Comparison of ENCODE assay signal across 27 cellular contexts in the genomic region with DNA sequence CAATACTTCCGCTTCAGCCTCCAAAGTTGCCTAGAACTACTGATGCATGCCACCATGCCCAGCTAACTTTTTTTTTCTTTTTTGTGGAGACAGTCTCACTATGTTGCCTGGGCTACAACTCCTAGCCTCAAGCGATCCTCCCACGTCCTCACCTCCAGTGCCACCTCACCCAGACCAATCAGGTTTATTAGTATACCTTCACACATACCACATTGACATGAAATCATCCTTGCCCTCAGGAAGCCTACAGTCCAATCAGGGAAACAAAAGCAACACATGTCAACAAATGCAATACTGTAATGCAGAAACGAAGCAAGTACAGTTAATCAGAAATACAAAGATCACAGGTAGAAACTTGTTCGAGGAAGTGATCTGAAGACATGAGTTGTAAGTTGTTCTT. TPM values are rescaled to one million over a fixed set of nuclear protein-coding genes. Genes with fewer than 3 reads are reported as not detected.
DNase-seq lines count a peak whose midpoint lies in the region; ATAC-seq and TF ChIP-seq lines count a peak whose summit lies in the region.
"Had no signal": no experiment of that assay in that cellular context is flagged by ENCODE, and none has a peak within 500 bp of the region (broad histone marks: within the 10 kb centered on the region; RNA-seq: fewer than 3 reads in every experiment).

No MANE protein-coding gene starts in this region.

- H3K4me3 Mint-ChIP-seq in activated CD4-positive, alpha-beta T cell treated with anti-CD3 and anti-CD28 coated beads for 36 hours: no peak overlapping the region
- H3K4me3 Mint-ChIP-seq in activated CD4-positive, alpha-beta T cell treated with anti-CD3 and anti-CD28 coated beads, Interleukin-2, amount 10 ng/mL, durations not matched to agents 7 days and 5 days: no peak overlapping the region
- H3K4me3 Mint-ChIP-seq in H9: no peak overlapping the region
- peak overlapping the region in 4 of 5 experiments; percentile 3 to 76 (median 21) for H3K4me3 Mint-ChIP-seq in brain
- peak overlapping the region in 2 of 3 experiments; percentile 20 to 30 for H3K4me3 Mint-ChIP-seq in nephron
- H3K4me3 Mint-ChIP-seq: GM23338 had no signal

- H4K8ac ChIP-seq in H9 (replicated peaks; ENCODE audit: insufficient read length, low read depth, low read length): no peak overlapping the region

- TF ChIP-seq CTCF in H9 (conservative IDR thresholded peaks at IDR 0.05) (no peak), brain (conservative IDR thresholded peaks at IDR 0.05) (no peak), nephron (IDR thresholded peaks at IDR 0.05; ENCODE audit: unreplicated experiment in 3 of 3) (no peak)

- POLR2A ChIA-PET in activated CD4-positive, alpha-beta T cell treated with anti-CD3 and anti-CD28 coated beads for 36 hours (lab: Charles Lee): no interaction called here
- POLR2A ChIA-PET in activated CD4-positive, alpha-beta T cell treated with anti-CD3 and anti-CD28 coated beads, Interleukin-2, amount 10 ng/mL, durations not matched to agents 7 days and 5 days (lab: Charles Lee): no interaction called here

- no peak overlapping the region for H3T11ph ChIP-seq in H9 (ENCODE audit: low read length)

- CTCF ChIA-PET in activated CD4-positive, alpha-beta T cell treated with anti-CD3 and anti-CD28 coated beads for 36 hours (lab: Charles Lee): no interaction called here
- CTCF ChIA-PET in activated CD4-positive, alpha-beta T cell treated with anti-CD3 and anti-CD28 coated beads, Interleukin-2, amount 10 ng/mL, durations not matched to agents 7 days and 5 days (lab: Charles Lee): no interaction called here

- peaks cover 50% of the 10 kb centered on the region for H3K4me1 Mint-ChIP-seq in activated CD4-positive, alpha-beta T cell treated with anti-CD3 and anti-CD28 coated beads for 36 hours
- peaks cover 54% of the 10 kb centered on the region for H3K4me1 Mint-ChIP-seq in activated CD4-positive, alpha-beta T cell treated with anti-CD3 and anti-CD28 coated beads, Interleukin-2, amount 10 ng/mL, durations not matched to agents 7 days and 5 days
- peaks cover 13 to 16% of the 10 kb centered on the region in 2 experiments for H3K4me1 Mint-ChIP-seq in H9
- peaks cover 64% of the 10 kb centered on the region for H3K4me1 Mint-ChIP-seq in brain
- H3K4me1 Mint-ChIP-seq in nephron: peaks cover 30% of the 10 kb centered on the region

- H2BK12ac ChIP-seq in H9 (ENCODE audit: insufficient read length, low read depth, low read length): no peak overlapping the region

- no peak overlapping the region for H3K4ac ChIP-seq in H9 (ENCODE audit: low read depth, low read length)

- no peak overlapping the region for H2BK15ac ChIP-seq in H9 (ENCODE audit: low read depth, low read length)

- no peak overlapping the region for H3K23ac ChIP-seq in H9 (ENCODE audit: insufficient read length, low read depth, low read length)

- no peaks in the 10 kb centered on the region; the same call in 1 of the 2 replicates for H3K4me1 ChIP-seq in H9 (ENCODE audit: insufficient read depth, low read length)
- H3K4me1 ChIP-seq in effector memory CD4-positive, alpha-beta T cell (ENCODE audit: control insufficient read depth, insufficient read depth, low read length, poor library complexity, severe bottlenecking): peaks cover 13% of the 10 kb centered on the region
- H3K4me1 ChIP-seq: Caco-2 had no signal

- no peak overlapping the region for H3K27ac ChIP-seq in H9 (ENCODE audit: insufficient read length, low read depth, low read length)
- no peak overlapping the region for H3K27ac ChIP-seq in effector memory CD4-positive, alpha-beta T cell (ENCODE audit: insufficient read depth, low read length, poor library complexity, severe bottlenecking)
- H3K27ac ChIP-seq: 22Rv1, foreskin keratinocyte, neutrophil, thoracic aorta had no signal

- H3K27me3 ChIP-seq in H9 (ENCODE audit: insufficient read depth, low read length): no peaks in the 10 kb centered on the region
- H3K27me3 ChIP-seq in effector memory CD4-positive, alpha-beta T cell (replicated peaks; ENCODE audit: control insufficient read depth, insufficient read depth, low read length, poor library complexity, severe bottlenecking): no peaks in the 10 kb centered on the region
- H3K27me3 ChIP-seq: dorsolateral prefrontal cortex, foreskin keratinocyte, neutrophil had no signal

- H3K36me3 ChIP-seq in effector memory CD4-positive, alpha-beta T cell (ENCODE audit: control insufficient read depth, insufficient read depth, low read length): no peaks in the 10 kb centered on the region

- H4K5ac ChIP-seq in H9 (ENCODE audit: insufficient read length, low read depth, low read length): no peak overlapping the region

- H3K9ac ChIP-seq in H9 (ENCODE audit: extremely low read depth, insufficient read length, low read length): no peak overlapping the region

- H3K36me3 Mint-ChIP-seq in activated CD4-positive, alpha-beta T cell treated with anti-CD3 and anti-CD28 coated beads for 36 hours (ENCODE audit: low read depth): peaks cover 41% of the 10 kb centered on the region
- H3K36me3 Mint-ChIP-seq in activated CD4-positive, alpha-beta T cell treated with anti-CD3 and anti-CD28 coated beads, Interleukin-2, amount 10 ng/mL, durations not matched to agents 7 days and 5 days (ENCODE audit: low read depth): peaks cover 53% of the 10 kb centered on the region
- H3K36me3 Mint-ChIP-seq in H9 (ENCODE audit: insufficient read depth in 1 of 3, low read depth in 3 of 3) (peaks cover 9 to 21% (median 20%) of the 10 kb centered on the region in 3 experiments; a peak in 6 of 7 replicates), brain (peaks cover 22% of the 10 kb centered on the region), nephron (ENCODE audit: low read depth) (peaks cover 16% of the 10 kb centered on the region)

- H2BK120ac ChIP-seq in H9 (ENCODE audit: low read depth, low read length, poor library complexity, severe bottlenecking): no peak overlapping the region

- H3K79me1 ChIP-seq in H9 (ENCODE audit: insufficient read depth, low read depth, low read length, poor library complexity, severe bottlenecking): peaks cover 7% of the 10 kb centered on the region

- H3K4me2 ChIP-seq in H9 (ENCODE audit: insufficient read depth, insufficient read length, low read length): no peak overlapping the region
- H3K4me2 ChIP-seq: GM23338, smooth muscle cell had no signal

- no peaks in the 10 kb centered on the region for H3K9me3 ChIP-seq in H9 (ENCODE audit: control insufficient read depth, low read depth, low read length)
- no peaks in the 10 kb centered on the region for H3K9me3 ChIP-seq in effector memory CD4-positive, alpha-beta T cell (ENCODE audit: control insufficient read depth, low read length)
- H3K9me3 ChIP-seq: Caco-2, mucosa of descending colon, neutrophil, thoracic aorta had no signal

- no peak overlapping the region for H2BK20ac ChIP-seq in H9 (ENCODE audit: low read depth, low read length, poor library complexity, severe bottlenecking)

- intact Hi-C loops in activated CD4-positive, alpha-beta T cell treated with anti-CD3 and anti-CD28 coated beads for 36 hours (cut with DNase I, micrococcal nuclease): no loop called here
- intact Hi-C loops in left cardiac atrium (cut with DNase I): no loop called here

- no peak overlapping the region for H4K91ac ChIP-seq in H9 (ENCODE audit: insufficient read length, low read depth, low read length)

- no peak overlapping the region for H3K14ac ChIP-seq in H9 (ENCODE audit: insufficient read depth, low read length)

- H3K9me3 Mint-ChIP-seq in activated CD4-positive, alpha-beta T cell treated with anti-CD3 and anti-CD28 coated beads for 36 hours (ENCODE audit: low read depth): no peaks in the 10 kb centered on the region
- H3K9me3 Mint-ChIP-seq in activated CD4-positive, alpha-beta T cell treated with anti-CD3 and anti-CD28 coated beads, Interleukin-2, amount 10 ng/mL, durations not matched to agents 7 days and 5 days: no peaks in the 10 kb centered on the region
- H3K9me3 Mint-ChIP-seq in H9 (no peaks in the 10 kb centered on the region; a peak in 1 of 5 replicates), brain (peaks cover 0 to 5% (median 0%) of the 10 kb centered on the region in 5 experiments), nephron (no peaks in the 10 kb centered on the region)
- H3K9me3 Mint-ChIP-seq: GM23338 had no signal

- peak overlapping the region; percentile 23 for H3K27ac Mint-ChIP-seq in activated CD4-positive, alpha-beta T cell treated with anti-CD3 and anti-CD28 coated beads for 36 hours
- no peak overlapping the region for H3K27ac Mint-ChIP-seq in activated CD4-positive, alpha-beta T cell treated with anti-CD3 and anti-CD28 coated beads, Interleukin-2, amount 10 ng/mL, durations not matched to agents 7 days and 5 days
- H3K27ac Mint-ChIP-seq in H9 (peak overlapping the region; percentile 7 to 82 (median 42); a peak in 2 of 7 replicates), brain (peak overlapping the region in 2 of 5 experiments; percentile 45 to 49), nephron (peak overlapping the region in 2 of 3 experiments; percentile 41 to 48)
- H3K27ac Mint-ChIP-seq: GM23338 had no signal

- H3K4me3 ChIP-seq in effector memory CD4-positive, alpha-beta T cell (ENCODE audit: insufficient read depth, low read depth, low read length, poor library complexity, severe bottlenecking): no peak overlapping the region
- H3K4me3 ChIP-seq: dorsolateral prefrontal cortex, GM23338, mucosa of descending colon, smooth muscle cell, thoracic aorta had no signal

- H3K79me2 ChIP-seq in H9 (ENCODE audit: insufficient read depth, low read length): peaks cover 56% of the 10 kb centered on the region; the same call in 1 of the 2 replicates

- WGBS in H9 (ENCODE audit: extremely low coverage, insufficient read length, low lambda C conversion rate): no CpG with 5 or more reads among the region's 5 CpGs

- H2AK5ac ChIP-seq in H9 (ENCODE audit: insufficient read length, low read length): no peak overlapping the region

- no peaks in the 10 kb centered on the region for H3K27me3 Mint-ChIP-seq in activated CD4-positive, alpha-beta T cell treated with anti-CD3 and anti-CD28 coated beads for 36 hours
- no peaks in the 10 kb centered on the region for H3K27me3 Mint-ChIP-seq in activated CD4-positive, alpha-beta T cell treated with anti-CD3 and anti-CD28 coated beads, Interleukin-2, amount 10 ng/mL, durations not matched to agents 7 days and 5 days
- no peaks in the 10 kb centered on the region for H3K27me3 Mint-ChIP-seq in H9 (ENCODE audit: low read depth)
- peaks cover 17% of the 10 kb centered on the region for H3K27me3 Mint-ChIP-seq in brain
- H3K27me3 Mint-ChIP-seq in nephron (ENCODE audit: low read depth): no peaks in the 10 kb centered on the region

- H3K18ac ChIP-seq in H9 (ENCODE audit: insufficient read length, low read depth, low read length): no peak overlapping the region

- ATAC-seq in activated CD4-positive, alpha-beta T cell treated with anti-CD3 and anti-CD28 coated beads for 36 hours: no peak
- no peak for ATAC-seq in left cardiac atrium
- ATAC-seq: foreskin keratinocyte, GM23338, left ventricle myocardium superior, mucosa of descending colon had no signal

- no peak overlapping the region for H3K56ac ChIP-seq in H9 (ENCODE audit: insufficient read length, low read depth, low read length)

- H4K20me1 ChIP-seq in H9 (ENCODE audit: control insufficient read depth, insufficient read depth, insufficient read length): no peaks in the 10 kb centered on the region

- H2AFZ ChIP-seq in H9 (ENCODE audit: low read length): no peak overlapping the region
- H2AFZ ChIP-seq: GM23338 had no signal

- H2BK5ac ChIP-seq in H9 (ENCODE audit: insufficient read length, low read length): no peak overlapping the region

- no peak for DNase-seq in activated CD4-positive, alpha-beta T cell treated with anti-CD3 and anti-CD28 coated beads for 36 hours
- no peak for DNase-seq in activated CD4-positive, alpha-beta T cell treated with anti-CD3 and anti-CD28 coated beads, Interleukin-2, amount 10 ng/mL, durations not matched to agents 7 days and 5 days
- no peak for DNase-seq in H9
- DNase-seq in effector memory CD4-positive, alpha-beta T cell: no peak
- no peak for DNase-seq in left cardiac atrium
- no peak for DNase-seq in LoVo (ENCODE audit: low spot score)
- DNase-seq: activated CD4-positive, alpha-beta T cell treated with anti-CD3 and anti-CD28 coated beads for 1 hour; activated gamma-delta T cell; Caco-2; DMS79 treated with DMSO at 0.1 percent for 48 hours; dorsolateral prefrontal cortex; hippocampal formation; left ventricle myocardium superior; mucosa of descending colon; NCI-H2081 treated with DMSO at 0.1 percent for 48 hours; NCI-H446; OCI-M1; Right ventricle myocardium superior; stimulated activated naive CD4-positive, alpha-beta T cell treated with Interleukin-2 at 50 U/mL for 16 hours had no signal

- peaks cover 12% of the 10 kb centered on the region for H3K23me2 ChIP-seq in H9 (ENCODE audit: insufficient read length, low read depth, low read length, poor library complexity, severe bottlenecking)

RNA-seq across cellular contexts. Expression of a gene that starts 4.0 kb away (rescaled TPM):
- 100 to 1,000 TPM; 231 to 382 TPM for total RNA-seq in activated CD4-positive, alpha-beta T cell treated with anti-CD3 and anti-CD28 coated beads for 36 hours
- 100 to 1,000 TPM; 232 to 296 TPM for total RNA-seq in activated CD4-positive, alpha-beta T cell treated with anti-CD3 and anti-CD28 coated beads, Interleukin-2, amount 10 ng/mL, durations not matched to agents 7 days and 5 days
- total RNA-seq in H9 (2021) (166 and 172 TPM in 2 replicates), left cardiac atrium (100 to 1,000 TPM; 166 to 200 TPM)
- 45.8 TPM for polyA plus RNA-seq in brain (ENCODE audit: insufficient read depth, low read depth, low replicate concordance)

RNA-seq across cellular contexts. Expression of a gene that starts 4.5 kb away (rescaled TPM):
- 1 to 10 TPM; 1.5 to 2.0 TPM for total RNA-seq in activated CD4-positive, alpha-beta T cell treated with anti-CD3 and anti-CD28 coated beads for 36 hours
- 1 to 10 TPM in 1 of 2 experiments, under 1 TPM in 1; 0.82 to 1.1 TPM for total RNA-seq in activated CD4-positive, alpha-beta T cell treated with anti-CD3 and anti-CD28 coated beads, Interleukin-2, amount 10 ng/mL, durations not matched to agents 7 days and 5 days
- total RNA-seq in H9 (2021) (3.0 and 3.4 TPM in 2 replicates), left cardiac atrium (1 to 10 TPM; 1.4 to 1.6 TPM)
- polyA plus RNA-seq in brain (ENCODE audit: insufficient read depth, low read depth, low replicate concordance): 2.5 TPM

Comparison
In these comparisons a context has a peak if more than half of its experiments do, and no peak if none do; other contexts are left out.
1. H3K4me3 Mint-ChIP-seq: peak in brain (4 of 5) and nephron (2 of 3); none in activated CD4-positive, alpha-beta T cell treated with anti-CD3 and anti-CD28 coated beads for 36 hours (single experiment), activated CD4-positive, alpha-beta T cell treated with anti-CD3 and anti-CD28 coated beads, Interleukin-2, amount 10 ng/mL, durations not matched to agents 7 days and 5 days (single experiment) and H9 (0 of 2).